In genomic region chr3:195291121-195291520, GRCh38 we compare ENCODE assay signal across 18 cellular contexts. TPM values are rescaled to one million over a fixed set of nuclear protein-coding genes. Genes with fewer than 3 reads are reported as not detected.
DNase-seq lines count a peak whose midpoint lies in the region; ATAC-seq, FAIRE-seq and TF ChIP-seq lines count a peak whose summit lies in the region.
"Had no signal": no experiment of that assay in that cellular context is flagged by ENCODE, and none has a peak within 500 bp of the region (broad histone marks: within the 10 kb centered on the region; RNA-seq: fewer than 3 reads in every experiment).

No MANE protein-coding gene starts in this region.

- no peak for TF ChIP-seq POLR2A in A549 (IDR thresholded peaks at IDR 0.05; ENCODE audit: low read length)

- H3K36me3 ChIP-seq in KMS-11 (ENCODE audit: insufficient read depth) = no peaks in the 10 kb centered on the region; the same call in 1 of the 2 replicates

- no peak for TF ChIP-seq CTCF in A549 (IDR thresholded peaks at IDR 0.05)
- TF ChIP-seq CTCF in KMS-11 (conservative IDR thresholded peaks at IDR 0.05; ENCODE audit: low read depth, low read length) = no peak

- TF ChIP-seq RAD21 in A549 (conservative IDR thresholded peaks at IDR 0.05 in 1 of 2, IDR thresholded peaks at IDR 0.05 in 1 of 2) = no peak

- no peaks in the 10 kb centered on the region for H3K79me2 ChIP-seq in KMS-11 (ENCODE audit: insufficient read depth, low read depth)

- 95% methylated on average over 1 of the region's 1 CpG for WGBS in A549 (ENCODE audit: missing lambda C conversion rate)

- H3K4me2 ChIP-seq in A549 (no peak overlapping the region), KMS-11 (peak overlapping the region; percentile 52)
- H3K4me2 ChIP-seq: GM23338 had no signal

- TF ChIP-seq EP300 in A549 (IDR thresholded peaks at IDR 0.05) = no peak

- H3K4me3 ChIP-seq in A549 (no peak overlapping the region), KMS-11 (IDR thresholded peaks at IDR 0.05; ENCODE audit: insufficient read depth, low read depth, low read length) (no peak overlapping the region)
- H3K4me3 ChIP-seq: GM23338, HAP-1 had no signal

- POLR2A ChIA-PET in A549 (lab: Yijun Ruan, JAX) = no interaction called here

- H3K27me3 ChIP-seq in KMS-11 (ENCODE audit: insufficient read depth, low read depth) = no peaks in the 10 kb centered on the region

- DNase-seq in A549 (ENCODE audit: low read depth in 1 of 2, low spot score in 1 of 2) (no peak), GM19239 (ENCODE audit: insufficient read length, low spot score) (no peak), frontal cortex (ENCODE audit: low spot score in 2 of 2) (no peak), SHP77 (lab: John Stamatoyannopoulos, UW) (no peak), SIG-M5 treated with dmso at 0.1 percent for 504 hours (lab: John Stamatoyannopoulos, UW; ENCODE audit: unreplicated experiment) (no peak)
- DNase-seq: 8988T; C1 segment of cervical spinal cord; Calu3; CD4-positive, alpha-beta memory T cell; COR-L47; DMS53; DMS79 treated with DMSO at 0.1 percent for 48 hours; HFFc6 had no signal

- no peaks in the 10 kb centered on the region for H4K20me1 ChIP-seq in KMS-11 (ENCODE audit: insufficient read depth)

- H3K4me1 ChIP-seq in A549 = peaks cover 6% of the 10 kb centered on the region; the same call in 1 of the 3 replicates
- peaks cover 30% of the 10 kb centered on the region for H3K4me1 ChIP-seq in KMS-11 (ENCODE audit: low read depth, poor library complexity, severe bottlenecking)
- H3K4me1 ChIP-seq: HAP-1 had no signal

- CTCF ChIA-PET in A549 (lab: Yijun Ruan, JAX) = interaction anchor here (1.4 kb wide), 1 partner anchor 20 kb away, joined by 3 read pairs; the partner anchor contains the start of gene XXYLT1

- no peak for ATAC-seq in A549
- ATAC-seq in SK-N-SH treated with all-trans-retinoic acid at 6 μM for 48 hours = no peak
- ATAC-seq: GM23338 had no signal

- H3K9ac ChIP-seq in KMS-11 = no peak overlapping the region; the same call in 1 of the 2 replicates

- H3K27ac ChIP-seq in A549 = no peak overlapping the region
- H3K27ac ChIP-seq in KMS-11 = peak overlapping the region; percentile 69; the same call in 1 of the 2 replicates

- FAIRE-seq in A549 (lab: Jason Lieb, UNC) (no peak), GM19239 (lab: Jason Lieb, UNC) (peak; percentile 39), frontal cortex (lab: Jason Lieb, UNC) (peak; percentile 48)
- FAIRE-seq: GM12892 had no signal

- no peaks in the 10 kb centered on the region for H3K9me3 ChIP-seq in A549
- H3K9me3 ChIP-seq: HAP-1 had no signal

- no peak overlapping the region for H2AFZ ChIP-seq in KMS-11 (ENCODE audit: low read depth)
- H2AFZ ChIP-seq: GM23338 had no signal

TF ChIP-seq in A549, 52 proteins besides CTCF, POLR2A, EP300 and RAD21:
- TF ChIP-seq USF2 (IDR thresholded peaks at IDR 0.05) = no peak
- TF ChIP-seq FOSB (CRISPR knock-in tag; IDR thresholded peaks at IDR 0.05) = no peak
- TF ChIP-seq ATOH8 (CRISPR knock-in tag; IDR thresholded peaks at IDR 0.05; ENCODE audit: low read depth) = no peak
- TF ChIP-seq MAFK (IDR thresholded peaks at IDR 0.05; ENCODE audit: partially characterized antibody) = peak; percentile 40

TF ChIP-seq in SK-N-SH treated with all-trans-retinoic acid at 6 μM for 48 hours, 23 proteins besides CTCF, POLR2A, EP300 and RAD21:
- no peak for TF ChIP-seq BACH2 (CRISPR knock-in tag; IDR thresholded peaks at IDR 0.05; ENCODE audit: borderline replicate concordance)
- no peak for TF ChIP-seq PATZ1 (CRISPR knock-in tag; IDR thresholded peaks at IDR 0.05; ENCODE audit: borderline replicate concordance)
- TF ChIP-seq TSHZ2 (CRISPR knock-in tag; IDR thresholded peaks at IDR 0.05) = no peak

RNA-seq across cellular contexts. Expression of gene XXYLT1, which starts 20.2 kb away (rescaled TPM):
- polyA plus RNA-seq in A549 (2011; rRNA removed) (11.5 and 12.0 TPM in 2 replicates), A549 (2017; fragmentation: RNase III; extraction: RNeasy Plus Mini Kit Qiagen cat#74134 plus additional on column Dnase treatment) (9.7 to 11.9 TPM (median 11.1 TPM) in 3 replicates)
- polyA plus RNA-seq in A549 (2012; cell fraction: cytosol; rRNA removed) = 10.3 and 14.7 TPM in 2 replicates
- 10.0 and 12.1 TPM in 2 replicates for polyA plus RNA-seq in A549 (2012; cell fraction: nucleus; rRNA removed)
- polyA minus RNA-seq in A549 (2011; rRNA and poly(A)+ RNA removed) = 13.0 and 14.9 TPM in 2 replicates
- total RNA-seq in frontal cortex = 23.6 TPM
